1 cellular context compared by ENCODE assay signal in the genomic region with DNA sequence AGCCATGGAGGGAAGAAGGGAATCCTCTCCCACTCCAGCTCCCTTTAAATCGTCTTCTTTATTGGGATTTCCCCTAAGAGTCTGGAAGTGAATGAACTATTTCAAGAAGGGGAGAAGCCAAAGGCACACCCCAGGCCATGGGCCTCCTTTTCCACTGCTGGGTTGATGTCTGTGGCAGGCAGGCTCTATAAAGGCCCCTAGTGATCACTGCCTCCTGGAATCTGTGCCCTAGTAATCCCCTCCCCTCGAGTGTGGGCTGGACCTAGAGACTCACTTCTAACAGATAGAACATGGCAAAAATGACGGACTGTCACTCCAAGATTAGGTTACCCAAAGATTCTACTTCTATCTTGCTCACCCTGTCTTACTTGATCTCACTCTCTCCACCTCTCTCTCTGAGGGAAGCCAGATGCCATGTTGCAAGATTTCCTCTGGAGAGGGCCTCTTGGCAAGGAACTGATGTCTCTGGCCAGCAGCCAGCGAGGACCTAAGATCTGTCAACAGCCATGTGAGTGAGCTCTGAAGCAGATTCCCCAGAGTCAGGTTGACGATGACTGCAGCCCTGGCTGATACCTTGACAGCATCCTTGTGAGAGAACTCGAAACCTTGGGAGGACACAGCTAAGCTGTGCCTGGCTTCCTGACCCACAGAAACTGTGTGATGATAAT.
TF ChIP-seq lines count a peak whose summit lies in the region.

No MANE protein-coding gene starts in this region.

TF ChIP-seq in GM23338, 12 proteins besides CTCF, POLR2A, EP300 and RAD21 (continued from another document):
- TF ChIP-seq, protein P1, sequence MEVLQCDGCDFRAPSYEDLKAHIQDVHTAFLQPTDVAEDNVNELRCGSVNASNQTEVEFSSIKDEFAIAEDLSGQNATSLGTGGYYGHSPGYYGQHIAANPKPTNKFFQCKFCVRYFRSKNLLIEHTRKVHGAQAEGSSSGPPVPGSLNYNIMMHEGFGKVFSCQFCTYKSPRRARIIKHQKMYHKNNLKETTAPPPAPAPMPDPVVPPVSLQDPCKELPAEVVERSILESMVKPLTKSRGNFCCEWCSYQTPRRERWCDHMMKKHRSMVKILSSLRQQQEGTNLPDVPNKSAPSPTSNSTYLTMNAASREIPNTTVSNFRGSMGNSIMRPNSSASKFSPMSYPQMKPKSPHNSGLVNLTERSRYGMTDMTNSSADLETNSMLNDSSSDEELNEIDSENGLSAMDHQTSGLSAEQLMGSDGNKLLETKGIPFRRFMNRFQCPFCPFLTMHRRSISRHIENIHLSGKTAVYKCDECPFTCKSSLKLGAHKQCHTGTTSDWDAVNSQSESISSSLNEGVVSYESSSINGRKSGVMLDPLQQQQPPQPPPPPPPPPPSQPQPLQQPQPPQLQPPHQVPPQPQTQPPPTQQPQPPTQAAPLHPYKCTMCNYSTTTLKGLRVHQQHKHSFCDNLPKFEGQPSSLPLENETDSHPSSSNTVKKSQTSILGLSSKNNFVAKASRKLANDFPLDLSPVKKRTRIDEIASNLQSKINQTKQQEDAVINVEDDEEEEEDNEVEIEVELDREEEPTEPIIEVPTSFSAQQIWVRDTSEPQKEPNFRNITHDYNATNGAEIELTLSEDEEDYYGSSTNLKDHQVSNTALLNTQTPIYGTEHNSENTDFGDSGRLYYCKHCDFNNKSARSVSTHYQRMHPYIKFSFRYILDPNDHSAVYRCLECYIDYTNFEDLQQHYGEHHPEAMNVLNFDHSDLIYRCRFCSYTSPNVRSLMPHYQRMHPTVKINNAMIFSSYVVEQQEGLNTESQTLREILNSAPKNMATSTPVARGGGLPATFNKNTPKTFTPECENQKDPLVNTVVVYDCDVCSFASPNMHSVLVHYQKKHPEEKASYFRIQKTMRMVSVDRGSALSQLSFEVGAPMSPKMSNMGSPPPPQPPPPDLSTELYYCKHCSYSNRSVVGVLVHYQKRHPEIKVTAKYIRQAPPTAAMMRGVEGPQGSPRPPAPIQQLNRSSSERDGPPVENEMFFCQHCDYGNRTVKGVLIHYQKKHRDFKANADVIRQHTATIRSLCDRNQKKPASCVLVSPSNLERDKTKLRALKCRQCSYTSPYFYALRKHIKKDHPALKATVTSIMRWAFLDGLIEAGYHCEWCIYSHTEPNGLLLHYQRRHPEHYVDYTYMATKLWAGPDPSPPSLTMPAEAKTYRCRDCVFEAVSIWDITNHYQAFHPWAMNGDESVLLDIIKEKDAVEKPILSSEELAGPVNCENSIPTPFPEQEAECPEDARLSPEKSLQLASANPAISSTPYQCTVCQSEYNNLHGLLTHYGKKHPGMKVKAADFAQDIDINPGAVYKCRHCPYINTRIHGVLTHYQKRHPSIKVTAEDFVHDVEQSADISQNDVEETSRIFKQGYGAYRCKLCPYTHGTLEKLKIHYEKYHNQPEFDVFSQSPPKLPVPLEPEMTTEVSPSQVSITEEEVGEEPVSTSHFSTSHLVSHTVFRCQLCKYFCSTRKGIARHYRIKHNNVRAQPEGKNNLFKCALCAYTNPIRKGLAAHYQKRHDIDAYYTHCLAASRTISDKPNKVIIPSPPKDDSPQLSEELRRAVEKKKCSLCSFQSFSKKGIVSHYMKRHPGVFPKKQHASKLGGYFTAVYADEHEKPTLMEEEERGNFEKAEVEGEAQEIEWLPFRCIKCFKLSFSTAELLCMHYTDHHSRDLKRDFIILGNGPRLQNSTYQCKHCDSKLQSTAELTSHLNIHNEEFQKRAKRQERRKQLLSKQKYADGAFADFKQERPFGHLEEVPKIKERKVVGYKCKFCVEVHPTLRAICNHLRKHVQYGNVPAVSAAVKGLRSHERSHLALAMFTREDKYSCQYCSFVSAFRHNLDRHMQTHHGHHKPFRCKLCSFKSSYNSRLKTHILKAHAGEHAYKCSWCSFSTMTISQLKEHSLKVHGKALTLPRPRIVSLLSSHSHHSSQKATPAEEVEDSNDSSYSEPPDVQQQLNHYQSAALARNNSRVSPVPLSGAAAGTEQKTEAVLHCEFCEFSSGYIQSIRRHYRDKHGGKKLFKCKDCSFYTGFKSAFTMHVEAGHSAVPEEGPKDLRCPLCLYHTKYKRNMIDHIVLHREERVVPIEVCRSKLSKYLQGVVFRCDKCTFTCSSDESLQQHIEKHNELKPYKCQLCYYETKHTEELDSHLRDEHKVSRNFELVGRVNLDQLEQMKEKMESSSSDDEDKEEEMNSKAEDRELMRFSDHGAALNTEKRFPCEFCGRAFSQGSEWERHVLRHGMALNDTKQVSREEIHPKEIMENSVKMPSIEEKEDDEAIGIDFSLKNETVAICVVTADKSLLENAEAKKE (CRISPR knock-in tag; IDR thresholded peaks at IDR 0.05): no peak
